ENCODE assay signal across 24 cellular contexts in genomic region chr17:17886747-17887146, GRCh38. TPM values are rescaled to one million over a fixed set of nuclear protein-coding genes. Genes with fewer than 3 reads are reported as not detected.
DNase-seq lines count a peak whose midpoint lies in the region; ATAC-seq, FAIRE-seq and TF ChIP-seq lines count a peak whose summit lies in the region.
"Had no signal": no experiment of that assay in that cellular context is flagged by ENCODE, and none has a peak within 500 bp of the region (broad histone marks: within the 10 kb centered on the region; RNA-seq: fewer than 3 reads in every experiment).

No MANE protein-coding gene starts in this region.

- H3K4me1 Mint-ChIP-seq in CD8-positive, alpha-beta memory T cell: no peaks in the 10 kb centered on the region
- H3K4me1 Mint-ChIP-seq in natural killer cell treated with Interleukin-12 subunit alpha and Interleukin-12 subunit beta and Interleukin-15 and Interleukin-18, amount 100 ng/mL, for 72 hours (ENCODE audit: low read depth in 2 of 2): peaks cover 0 to 4% of the 10 kb centered on the region in 2 donors

- no peak overlapping the region for H3K4me3 Mint-ChIP-seq in CD8-positive, alpha-beta memory T cell
- no peak overlapping the region for H3K4me3 Mint-ChIP-seq in natural killer cell treated with Interleukin-12 subunit alpha and Interleukin-12 subunit beta and Interleukin-15 and Interleukin-18, amount 100 ng/mL, for 72 hours
- H3K4me3 Mint-ChIP-seq: memory B cell had no signal

- H4K5ac ChIP-seq in H1 (ENCODE audit: insufficient read length, low read depth, low read length): no peak overlapping the region

- H4K91ac ChIP-seq in H1 (replicated peaks; ENCODE audit: insufficient read length, low read length): no peak overlapping the region

- no peaks in the 10 kb centered on the region for H3K79me1 ChIP-seq in H1 (ENCODE audit: low read depth, low read length)

- H4K8ac ChIP-seq in H1 (ENCODE audit: extremely low read depth, insufficient read depth, low read length): no peak overlapping the region

- H3K4me2 ChIP-seq in H1 (ENCODE audit: insufficient read depth in 1 of 2, low read depth in 2 of 2, low read length in 2 of 2): no peak overlapping the region

- H2BK120ac ChIP-seq in H1 (replicated peaks; ENCODE audit: low read depth, low read length): no peak overlapping the region

- H3K18ac ChIP-seq in H1 (ENCODE audit: extremely low read depth, low read length): no peak overlapping the region

- H3K27ac Mint-ChIP-seq in CD8-positive, alpha-beta memory T cell: no peak overlapping the region
- H3K27ac Mint-ChIP-seq in natural killer cell treated with Interleukin-12 subunit alpha and Interleukin-12 subunit beta and Interleukin-15 and Interleukin-18, amount 100 ng/mL, for 72 hours: no peak overlapping the region
- H3K27ac Mint-ChIP-seq: memory B cell had no signal

- peak; percentile 28 to 54 for ATAC-seq in right cardiac atrium
- ATAC-seq in gastrocnemius medialis: peak; percentile 26 to 42
- no peak for ATAC-seq in natural killer cell treated with Interleukin-12 subunit alpha and Interleukin-12 subunit beta and Interleukin-15 and Interleukin-18, amount 100 ng/mL, for 72 hours
- ATAC-seq in GM18511 (IDR thresholded peaks at IDR 0.05; ENCODE audit: unreplicated experiment): no peak
- ATAC-seq: body of pancreas; K562; stimulated activated naive CD8-positive, alpha-beta T cell treated with anti-CD3 and anti-CD28 coated beads, Interleukin-15, Interleukin-2, amounts not matched to agents 100 U/mL and 50 U/mL, for 24 hours had no signal

- in situ Hi-C loops in gastrocnemius medialis (cut with MboI; ENCODE audit: low sequenced_read_pairs in 4 of 4): loop anchor here in 3 of 4 donors (25.0 kb wide), 1 partner anchor 151 kb away; the partner anchor contains the start of genes ATPAF2 (in 3 of the 3) and GID4 (in 3 of the 3)

- no peaks in the 10 kb centered on the region for H3K9me3 Mint-ChIP-seq in CD8-positive, alpha-beta memory T cell
- no peaks in the 10 kb centered on the region for H3K9me3 Mint-ChIP-seq in natural killer cell treated with Interleukin-12 subunit alpha and Interleukin-12 subunit beta and Interleukin-15 and Interleukin-18, amount 100 ng/mL, for 72 hours
- H3K9me3 Mint-ChIP-seq: memory B cell had no signal

- H3K36me3 ChIP-seq in H1 (ENCODE audit: control insufficient read depth in 2 of 4, insufficient read depth in 4 of 4, low read length in 3 of 4): no peaks in the 10 kb centered on the region
- peaks cover 0 to 10% of the 10 kb centered on the region in 2 donors for H3K36me3 ChIP-seq in gastrocnemius medialis
- peaks cover 14% of the 10 kb centered on the region for H3K36me3 ChIP-seq in CD8-positive, alpha-beta memory T cell (ENCODE audit: insufficient read depth, low read length)

- no peaks in the 10 kb centered on the region for H4K20me1 ChIP-seq in H1 (replicated peaks in 1 of 2; ENCODE audit: control insufficient read depth in 1 of 2, insufficient read depth in 2 of 2, low read length in 2 of 2)

- CTCF ChIA-PET in H1 (lab: Charles Lee; ENCODE audit: partially characterized antibody): interaction anchor here (0.6 to 22.5 kb wide), 14 partner anchors 9 to 454 kb away, joined by 3 to 404 read pairs (median 5); no protein-coding TSS in a partner anchor
- CTCF ChIA-PET in CD8-positive, alpha-beta memory T cell (lab: Charles Lee): interaction anchor here (1.0 kb wide), 1 partner anchor 147 kb away, joined by 3 read pairs; no protein-coding TSS in a partner anchor

- H3K27ac ChIP-seq in H1 (ENCODE audit: low read depth, low read length) (no peak overlapping the region), right cardiac atrium (ENCODE audit: low read length) (no peak overlapping the region), gastrocnemius medialis (peak overlapping the region in 2 of 4 donors; percentile 10 to 47)
- H3K27ac ChIP-seq in CD8-positive, alpha-beta memory T cell (ENCODE audit: low read depth, low read length): no peak overlapping the region
- H3K27ac ChIP-seq: body of pancreas, esophagus muscularis mucosa had no signal

- H3K23ac ChIP-seq in H1 (ENCODE audit: insufficient read length): no peak overlapping the region

- H2BK5ac ChIP-seq in H1 (ENCODE audit: low read depth, low read length): no peak overlapping the region

- peaks cover 3 to 66% (median 10%) of the 10 kb centered on the region in 3 donors for H3K36me3 Mint-ChIP-seq in CD8-positive, alpha-beta memory T cell
- H3K36me3 Mint-ChIP-seq in natural killer cell treated with Interleukin-12 subunit alpha and Interleukin-12 subunit beta and Interleukin-15 and Interleukin-18, amount 100 ng/mL, for 72 hours: no peaks in the 10 kb centered on the region

- H3K9me3 ChIP-seq in H1 (ENCODE audit: insufficient read depth in 2 of 2, low read depth in 1 of 2, low read length in 1 of 2) (no peaks in the 10 kb centered on the region), right cardiac atrium (ENCODE audit: control insufficient read depth, low read length) (no peaks in the 10 kb centered on the region), gastrocnemius medialis (no peaks in the 10 kb centered on the region)
- no peaks in the 10 kb centered on the region for H3K9me3 ChIP-seq in CD8-positive, alpha-beta memory T cell (ENCODE audit: low read length)
- H3K9me3 ChIP-seq: body of pancreas, esophagus muscularis mucosa, thyroid gland had no signal

- H3K4ac ChIP-seq in H1 (replicated peaks; ENCODE audit: insufficient read length, low read depth, low read length): no peak overlapping the region

- no peak overlapping the region for H2AK5ac ChIP-seq in H1 (ENCODE audit: low read depth, low read length)

- POLR2A ChIA-PET in H1 (lab: Charles Lee; ENCODE audit: partially characterized antibody): interaction anchor here (0.8 kb wide), 1 partner anchor 222 kb away, joined by 3 read pairs; no protein-coding TSS in a partner anchor
- POLR2A ChIA-PET in CD8-positive, alpha-beta memory T cell (lab: Charles Lee): no interaction called here

- H2BK12ac ChIP-seq in H1 (ENCODE audit: low read depth, low read length): 0 out of 2 replicates have a peak overlapping the region, but pooled peaks have one; percentile 13

- TF ChIP-seq CTCF in H1 (IDR thresholded peaks at IDR 0.05; ENCODE audit: control extremely low read depth in 1 of 3, insufficient read depth in 1 of 3, low read depth in 1 of 3, low read length in 3 of 3): no peak
- TF ChIP-seq CTCF in gastrocnemius medialis (IDR thresholded peaks at IDR 0.05 in 4 of 5, conservative IDR thresholded peaks at IDR 0.05 in 1 of 5): no peak

- peaks cover 20 to 30% (median 25%) of the 10 kb centered on the region in 4 experiments for H3K4me1 ChIP-seq in H1 (replicated peaks in 1 of 4; ENCODE audit: control insufficient read depth in 3 of 4, insufficient read depth in 4 of 4, low read length in 3 of 4)
- peaks cover 6% of the 10 kb centered on the region for H3K4me1 ChIP-seq in right cardiac atrium (ENCODE audit: control insufficient read depth, insufficient read depth, low read length)
- H3K4me1 ChIP-seq in gastrocnemius medialis: peaks cover 31 to 34% of the 10 kb centered on the region in 2 donors
- no peaks in the 10 kb centered on the region for H3K4me1 ChIP-seq in CD8-positive, alpha-beta memory T cell (ENCODE audit: insufficient read depth, low read length)
- H3K4me1 ChIP-seq: body of pancreas had no signal

- intact Hi-C loops in right cardiac atrium (cut with DNase I) (no loop called here), gastrocnemius medialis (cut with DNase I; ENCODE audit: low total_unique reads) (no loop called here)

- H3K27me3 ChIP-seq in H1 (replicated peaks in 1 of 4; ENCODE audit: control insufficient read depth in 3 of 4, extremely low read depth in 1 of 4, insufficient read depth in 3 of 4, low read length in 3 of 4) (no peaks in the 10 kb centered on the region), right cardiac atrium (ENCODE audit: control insufficient read depth, insufficient read depth) (no peaks in the 10 kb centered on the region), gastrocnemius medialis (no peaks in the 10 kb centered on the region)
- H3K27me3 ChIP-seq in CD8-positive, alpha-beta memory T cell (ENCODE audit: insufficient read depth, low read length, poor library complexity, severe bottlenecking): no peaks in the 10 kb centered on the region
- H3K27me3 ChIP-seq: body of pancreas, esophagus muscularis mucosa, thyroid gland had no signal

- no peak overlapping the region for H3K4me3 ChIP-seq in H1 (ENCODE audit: extremely low read depth in 1 of 4, insufficient read depth in 2 of 4, low read depth in 3 of 4, low read length in 4 of 4)
- no peak overlapping the region for H3K4me3 ChIP-seq in right cardiac atrium (ENCODE audit: low read length)
- no peak overlapping the region for H3K4me3 ChIP-seq in gastrocnemius medialis
- no peak overlapping the region for H3K4me3 ChIP-seq in CD8-positive, alpha-beta memory T cell (ENCODE audit: low read length)
- H3K4me3 ChIP-seq: body of pancreas, esophagus muscularis mucosa, K562, thyroid gland had no signal

- H3K23me2 ChIP-seq in H1 (ENCODE audit: low read depth, low read length): no peaks in the 10 kb centered on the region

- H3K9ac ChIP-seq in H1 (replicated peaks in 1 of 4; ENCODE audit: extremely low read depth in 1 of 4, low read depth in 3 of 4, low read length in 3 of 4): no peak overlapping the region

- no peak for TF ChIP-seq EP300 in H1 (IDR thresholded peaks at IDR 0.05; ENCODE audit: borderline replicate concordance in 1 of 2, low read depth in 2 of 2, low read length in 2 of 2)

- H3K27me3 Mint-ChIP-seq in CD8-positive, alpha-beta memory T cell: peaks cover 0 to 2% of the 10 kb centered on the region in 2 donors
- no peaks in the 10 kb centered on the region for H3K27me3 Mint-ChIP-seq in natural killer cell treated with Interleukin-12 subunit alpha and Interleukin-12 subunit beta and Interleukin-15 and Interleukin-18, amount 100 ng/mL, for 72 hours
- H3K27me3 Mint-ChIP-seq: memory B cell had no signal

- H3K79me2 ChIP-seq in H1 (ENCODE audit: control insufficient read depth in 1 of 2, insufficient read depth in 2 of 2, low read length in 2 of 2): no peaks in the 10 kb centered on the region

- no peak overlapping the region for H2BK15ac ChIP-seq in H1 (ENCODE audit: low read length)

- WGBS in H1 (ENCODE audit: extremely low coverage in 1 of 2, insufficient coverage in 1 of 2, insufficient read length in 1 of 2, insufficient replicate concordance in 2 of 2, low coverage in 1 of 2, low lambda C conversion rate in 2 of 2, missing lambda C conversion rate in 1 of 2), 2 experiments: 83% methylated on average over 4 of the region's 4 CpGs; no CpG with 5 or more reads in 1 of the 2 experiments
- 77% methylated on average over 4 of the region's 4 CpGs for WGBS in right cardiac atrium

- FAIRE-seq in H1 (lab: Jason Lieb, UNC): no peak
- FAIRE-seq: K562 had no signal

- TF ChIP-seq POLR2A in H1 (IDR thresholded peaks at IDR 0.05; ENCODE audit: control extremely low read depth in 1 of 2, low read depth in 2 of 2, low read length in 2 of 2) (no peak), gastrocnemius medialis (IDR thresholded peaks at IDR 0.05) (no peak)

- no peak overlapping the region for H3K14ac ChIP-seq in H1 (ENCODE audit: insufficient read length)

- no peak overlapping the region for H3K56ac ChIP-seq in H1 (replicated peaks; ENCODE audit: insufficient read length, low read depth, low read length)

- DNase-seq in EH (ENCODE audit: low read depth) (peak; percentile 21), H1 (ENCODE audit: low read depth in 1 of 2, low spot score in 2 of 2) (no peak), right cardiac atrium (peak in 2 of 3 donors; percentile 53 to 70), gastrocnemius medialis (peak in 1 of 2 donors; percentile 48), NCI-H1417 (lab: John Stamatoyannopoulos, UW) (no peak)
- no peak for DNase-seq in CD8-positive, alpha-beta memory T cell
- no peak for DNase-seq in natural killer cell treated with Interleukin-12 subunit alpha and Interleukin-12 subunit beta and Interleukin-15 and Interleukin-18, amount 100 ng/mL, for 72 hours (ENCODE audit: low spot score)
- DNase-seq: activated CD4-positive, alpha-beta T cell treated with anti-CD3 and anti-CD28 coated beads for 4 hours; activated CD8-positive, alpha-beta memory T cell treated with anti-CD3 and anti-CD28 coated beads for 24 hours; activated naive CD4-positive, alpha-beta T cell; activated T-cell treated with anti-CD3 and anti-CD28 coated beads, Interleukin-2, amount 50 U/mL, for 1 hour; effector CD8-positive, alpha-beta T cell; GDM1; MM.1S; NCI-H1436; NCI-H526; stimulated activated naive CD8-positive, alpha-beta T cell treated with anti-CD3 and anti-CD28 coated beads, Interleukin-15, Interleukin-2, amounts not matched to agents 100 U/mL and 50 U/mL, for 24 hours; T-helper 2 cell; thyroid gland had no signal

- no peak overlapping the region for H2AFZ ChIP-seq in H1 (ENCODE audit: low read length)

- no peak overlapping the region for H2BK20ac ChIP-seq in H1 (ENCODE audit: low read length)

- no peak for TF ChIP-seq RAD21 in H1 (IDR thresholded peaks at IDR 0.05 in 1 of 2, conservative IDR thresholded peaks at IDR 0.05 in 1 of 2; ENCODE audit: low read depth in 2 of 2, low read length in 2 of 2)

RNA-seq across cellular contexts. Expression of gene SREBF1, which starts 50.0 kb away (rescaled TPM):
- total RNA-seq in H1 (2021; fragmentation: NEBNext Ultra II Directional; extraction: Animal tissue kit (Norgen Biotek cat#: 25700)): 69.9 and 70.8 TPM in 2 replicates
- 28.6 and 64.6 TPM in 2 replicates for polyA plus RNA-seq in H1 (2011; rRNA removed)
- 34.1 TPM for polyA plus RNA-seq in H1 (2011; cell fraction: cytosol; rRNA removed)
- polyA plus RNA-seq in H1 (2011; cell fraction: nucleus; rRNA removed): 270 TPM
- 45.2 to 64.7 TPM (median 53.7 TPM) in 4 replicates for polyA plus RNA-seq in H1 (2012, experiment 1 of 2)
- 36.4 TPM for polyA plus RNA-seq in H1 (2012, experiment 2 of 2)
- polyA plus RNA-seq in H1 (2013, experiment 1 of 2): 88.4 TPM
- 76.5 TPM for polyA plus RNA-seq in H1 (2013, experiment 2 of 2)
- 21.0 and 35.5 TPM in 2 replicates for polyA minus RNA-seq in H1 (2011; rRNA and poly(A)+ RNA removed)
- polyA minus RNA-seq in H1 (2011; cell fraction: cytosol; rRNA and poly(A)+ RNA removed): 60.1 TPM
- 90.1 TPM for polyA minus RNA-seq in H1 (2011; cell fraction: nucleus; rRNA and poly(A)+ RNA removed)
- total RNA-seq in right cardiac atrium: 10 to 100 TPM; 28.7 to 41.6 (median 36.2) TPM
- polyA plus RNA-seq in right cardiac atrium: 45.7 TPM
- 10 to 100 TPM; 11.1 to 64.5 (median 32.3) TPM for total RNA-seq in gastrocnemius medialis
- 10 to 100 TPM; 27.2 to 29.6 TPM for total RNA-seq in CD8-positive, alpha-beta memory T cell
- polyA plus RNA-seq in CD8-positive, alpha-beta memory T cell: 16.4 TPM
- 10 to 100 TPM; 55.8 to 73.5 TPM for total RNA-seq in natural killer cell treated with Interleukin-12 subunit alpha and Interleukin-12 subunit beta and Interleukin-15 and Interleukin-18, amount 100 ng/mL, for 72 hours

Comparison
In these comparisons a context has a peak if more than half of its experiments do, and no peak if none do; other contexts are left out.
1. DNase-seq: peak in EH (single experiment) and right cardiac atrium (2 of 3); none in H1 (0 of 2), CD8-positive, alpha-beta memory T cell (0 of 5), NCI-H1417 (0 of 3) and natural killer cell treated with Interleukin-12 subunit alpha and Interleukin-12 subunit beta and Interleukin-15 and Interleukin-18, amount 100 ng/mL, for 72 hours (single experiment).
2. ATAC-seq: peak in right cardiac atrium (2 of 2) and gastrocnemius medialis (2 of 2); none in natural killer cell treated with Interleukin-12 subunit alpha and Interleukin-12 subunit beta and Interleukin-15 and Interleukin-18, amount 100 ng/mL, for 72 hours (0 of 2) and GM18511 (single experiment).